ENCODE assay signal across 27 cellular contexts in genomic region chr2:27885656-27886055, GRCh38. TPM values are rescaled to one million over a fixed set of nuclear protein-coding genes. Genes with fewer than 3 reads are reported as not detected.
DNase-seq lines count a peak whose midpoint lies in the region; ATAC-seq, FAIRE-seq and TF ChIP-seq lines count a peak whose summit lies in the region.
"Had no signal": no experiment of that assay in that cellular context is flagged by ENCODE, and none has a peak within 500 bp of the region (broad histone marks: within the 10 kb centered on the region; RNA-seq: fewer than 3 reads in every experiment).

No MANE protein-coding gene starts in this region.

- H3K9me3 ChIP-seq in keratinocyte (ENCODE audit: control insufficient read depth, low read depth, low read length) (no peaks in the 10 kb centered on the region), smooth muscle cell (replicated peaks; ENCODE audit: low read depth) (no peaks in the 10 kb centered on the region), ovary (no peaks in the 10 kb centered on the region)
- H3K9me3 ChIP-seq: testis had no signal

- H3K4me2 ChIP-seq in keratinocyte (ENCODE audit: control insufficient read depth, extremely low read depth, insufficient read depth, low read depth, low read length) (peak overlapping the region; percentile 20), smooth muscle cell (no peak overlapping the region)
- H3K4me2 ChIP-seq: GM23338 had no signal

- TF ChIP-seq EP300 in ovary (IDR thresholded peaks at IDR 0.05): no peak

- intact Hi-C loops in ovary (cut with DNase I): loop anchor here in 1 of 4 donors (10.0 kb wide), 1 partner anchor 171 kb away; no protein-coding TSS in a partner anchor

- dilution Hi-C loops in keratinocyte (cut with MboI; ENCODE audit: extremely low pct_ligation_motif_present, low sequenced_read_pairs): no loop called here

- no peaks in the 10 kb centered on the region for H3K27me3 ChIP-seq in keratinocyte (ENCODE audit: control insufficient read depth, extremely low read depth, insufficient read depth, low read length)
- no peaks in the 10 kb centered on the region for H3K27me3 ChIP-seq in smooth muscle cell (ENCODE audit: low read depth)
- no peaks in the 10 kb centered on the region for H3K27me3 ChIP-seq in ovary
- H3K27me3 ChIP-seq: testis had no signal

- H2AFZ ChIP-seq in keratinocyte (ENCODE audit: control insufficient read depth, low read length) (peak overlapping the region; percentile 67), smooth muscle cell (ENCODE audit: low read depth) (no peak overlapping the region)
- H2AFZ ChIP-seq: GM23338 had no signal

- TF ChIP-seq CTCF in cardiac fibroblast (IDR thresholded peaks at IDR 0.05; ENCODE audit: low read depth, low read length) (no peak), keratinocyte (optimal IDR thresholded peaks at IDR 0.05 in 1 of 3, IDR thresholded peaks at IDR 0.05 in 1 of 3, conservative IDR thresholded peaks at IDR 0.05 in 1 of 3; ENCODE audit: extremely low read depth in 1 of 3, insufficient read depth in 2 of 3, low read length in 3 of 3) (no peak), smooth muscle cell (IDR thresholded peaks at IDR 0.05; ENCODE audit: borderline replicate concordance, insufficient read depth, poor library complexity, severe bottlenecking) (no peak), ovary (IDR thresholded peaks at IDR 0.05) (no peak)

- no peak for ATAC-seq in GM18520 (IDR thresholded peaks at IDR 0.05; ENCODE audit: unreplicated experiment)
- no peak for ATAC-seq in HG02981 (IDR thresholded peaks at IDR 0.05; ENCODE audit: unreplicated experiment)
- ATAC-seq: activated CD4-positive, CD25-positive, alpha-beta regulatory T cell treated with anti-CD3 and anti-CD28 coated beads, Interleukin-2, amount 50 U/mL, for 24 hours; GM23338; left ventricle myocardium superior; natural killer cell treated with Interleukin-12 subunit alpha and Interleukin-12 subunit beta and Interleukin-15 and Interleukin-18, amount 100 ng/mL, for 72 hours; sciatic nerve had no signal

- no peaks in the 10 kb centered on the region for H3K9me1 ChIP-seq in keratinocyte (ENCODE audit: control insufficient read depth, extremely low read depth, insufficient read depth, low read length)

- H3F3A ChIP-seq in smooth muscle cell (ENCODE audit: low read depth): no peaks in the 10 kb centered on the region

- H3K4me1 ChIP-seq in keratinocyte (ENCODE audit: control insufficient read depth, extremely low read depth, insufficient read depth, low read length) (peaks cover 18% of the 10 kb centered on the region), smooth muscle cell (ENCODE audit: low read depth) (peaks cover 6% of the 10 kb centered on the region), ovary (ENCODE audit: insufficient read depth) (peaks cover 1% of the 10 kb centered on the region)

- H3K36me3 ChIP-seq in keratinocyte (ENCODE audit: control insufficient read depth in 2 of 2, extremely low read depth in 1 of 2, insufficient read depth in 2 of 2, low read length in 2 of 2) (no peaks in the 10 kb centered on the region), smooth muscle cell (ENCODE audit: low read depth) (peaks cover 3% of the 10 kb centered on the region), ovary (no peaks in the 10 kb centered on the region)

- H3K4me3 ChIP-seq in cardiac fibroblast (replicated peaks in 1 of 2; ENCODE audit: low read depth in 2 of 2, low read length in 2 of 2) (no peak overlapping the region), keratinocyte (ENCODE audit: control insufficient read depth in 2 of 3, extremely low read depth in 1 of 3, insufficient read depth in 2 of 3, low read depth in 1 of 3, low read length in 3 of 3) (no peak overlapping the region), smooth muscle cell (no peak overlapping the region), ovary (no peak overlapping the region)
- H3K4me3 ChIP-seq: GM23338, testis had no signal

- H3K9ac ChIP-seq in keratinocyte (ENCODE audit: control insufficient read depth, extremely low read depth, insufficient read depth, low read length): no peak overlapping the region
- no peak overlapping the region for H3K9ac ChIP-seq in smooth muscle cell (ENCODE audit: low read depth)

- H4K20me1 ChIP-seq in keratinocyte (ENCODE audit: control insufficient read depth, extremely low read depth, insufficient read depth, low read length) (no peaks in the 10 kb centered on the region), smooth muscle cell (ENCODE audit: low read depth) (no peaks in the 10 kb centered on the region)

- DNase-seq in HCEC 1CT: peak; percentile 46
- peak; percentile 29 to 55 for DNase-seq in cardiac fibroblast (ENCODE audit: low read depth in 2 of 2)
- no peak for DNase-seq in keratinocyte (ENCODE audit: low read depth, low spot score)
- DNase-seq in smooth muscle cell (lab: John Stamatoyannopoulos, UW; ENCODE audit: unreplicated experiment): no peak
- DNase-seq in ovary: no peak
- DNase-seq: activated CD4-positive, alpha-beta memory T cell treated with anti-CD3 and anti-CD28 coated beads for 36 hours; activated CD8-positive, alpha-beta memory T cell treated with anti-CD3 and anti-CD28 coated beads, Interleukin-2, amount 50 U/mL, for 48 hours; activated naive CD4-positive, alpha-beta T cell treated with anti-CD3 and anti-CD28 coated beads, Interleukin-2, amount 10 ng/mL, durations not matched to agents 7 days and 5 days; CD4-positive, CD25-positive, alpha-beta regulatory T cell; cortex of kidney; endodermal cell; left ventricle myocardium superior; NCI-H1048; NCI-H187 treated with DMSO at 0.1 percent for 48 hours; NCI-H526 treated with DMSO at 0.1 percent for 48 hours; SIG-M5; stimulated activated CD4-positive, alpha-beta T cell treated with anti-CD3 and anti-CD28 coated beads, Interleukin-15, amount 100 ng/mL, for 24 hours; stimulated activated naive CD4-positive, alpha-beta T cell treated with Interleukin-2 at 50 U/mL for 16 hours; testis had no signal

- H3K79me2 ChIP-seq in keratinocyte (ENCODE audit: control insufficient read depth, insufficient read depth, low read length) (peaks cover 3% of the 10 kb centered on the region), smooth muscle cell (ENCODE audit: low read depth) (no peaks in the 10 kb centered on the region)

- H3K27ac ChIP-seq in keratinocyte (ENCODE audit: control insufficient read depth, insufficient read depth, low read length) (peak overlapping the region; percentile 19), smooth muscle cell (ENCODE audit: low read depth) (peak overlapping the region; percentile 33), ovary (no peak overlapping the region)
- H3K27ac ChIP-seq: testis had no signal

- TF ChIP-seq POLR2A in ovary (IDR thresholded peaks at IDR 0.05): no peak

- whole genome bisulfite sequencing in smooth muscle cell (ENCODE audit: low lambda C conversion rate): 63% methylated on average over 1 of the region's 1 CpG
- 5 to 31% (median 14%) methylated on average over 1 of the region's 1 CpG for WGBS in ovary, 3 donors

- no peak for FAIRE-seq in keratinocyte (lab: Jason Lieb, UNC)
- FAIRE-seq: GM12892, urothelium cell line had no signal

RNA-seq across cellular contexts. Expression of gene RBKS, which starts 4.5 kb away (rescaled TPM):
- polyA plus RNA-seq in keratinocyte (1.5 to 1.9 TPM (median 1.8 TPM) in 3 replicates), smooth muscle cell (1.7 and 3.3 TPM in 2 replicates), ovary (1 to 10 TPM; 2.4 to 6.9 TPM)
- 0.31 TPM for polyA plus RNA-seq in keratinocyte (2011; ENCODE audit: low read depth)
- 2.0 and 2.3 TPM in 2 replicates for polyA plus RNA-seq in keratinocyte (2011; cell fraction: cytosol; rRNA removed)
- 1.7 and 2.5 TPM in 2 replicates for polyA plus RNA-seq in keratinocyte (2011; cell fraction: nucleus; rRNA removed)
- 1.4 and 1.6 TPM in 2 replicates for polyA plus RNA-seq in keratinocyte (2012; ENCODE audit: low replicate concordance)
- polyA minus RNA-seq in keratinocyte: 0.30 to 2.2 TPM (median 1.1 TPM) in 3 replicates
- polyA minus RNA-seq in keratinocyte (2011; cell fraction: cytosol; rRNA and poly(A)+ RNA removed): not detected
- polyA minus RNA-seq in keratinocyte (2011; cell fraction: nucleus; rRNA and poly(A)+ RNA removed): 1.4 and 1.7 TPM in 2 replicates
- total RNA-seq in smooth muscle cell (0.13 and 1.0 TPM in 2 replicates), ovary (10 to 100 TPM in 1 of 7 donors, 1 to 10 TPM in 6; 1.9 to 32.9 (median 4.0) TPM)

RNA-seq across cellular contexts. Expression of gene BABAM2, which starts 4.9 kb away (rescaled TPM):
- polyA plus RNA-seq in keratinocyte (24.3 to 30.3 TPM (median 29.8 TPM) in 3 replicates), smooth muscle cell (26.5 and 35.2 TPM in 2 replicates), ovary (10 to 100 TPM; 22.0 to 96.7 TPM)
- polyA plus RNA-seq in keratinocyte (2011; ENCODE audit: low read depth): 5.8 TPM
- 29.7 and 48.3 TPM in 2 replicates for polyA plus RNA-seq in keratinocyte (2011; cell fraction: cytosol; rRNA removed)
- 29.3 and 30.2 TPM in 2 replicates for polyA plus RNA-seq in keratinocyte (2011; cell fraction: nucleus; rRNA removed)
- 28.1 and 29.8 TPM in 2 replicates for polyA plus RNA-seq in keratinocyte (2012; ENCODE audit: low replicate concordance)
- polyA minus RNA-seq in keratinocyte: 16.4 to 31.4 TPM (median 28.3 TPM) in 3 replicates
- polyA minus RNA-seq in keratinocyte (2011; cell fraction: cytosol; rRNA and poly(A)+ RNA removed): 17.6 TPM
- polyA minus RNA-seq in keratinocyte (2011; cell fraction: nucleus; rRNA and poly(A)+ RNA removed): 20.4 and 55.5 TPM in 2 replicates
- total RNA-seq in smooth muscle cell (29.1 and 39.3 TPM in 2 replicates), ovary (10 to 100 TPM; 24.2 to 51.3 (median 46.8) TPM)

Comparison
In these comparisons a context has a peak if more than half of its experiments do, and no peak if none do; other contexts are left out.
1. DNase-seq: peak in HCEC 1CT (single experiment) and cardiac fibroblast (2 of 2); none in keratinocyte (single experiment), smooth muscle cell (single experiment) and ovary (0 of 5).
2. H3K27ac ChIP-seq: peak in keratinocyte (single experiment) and smooth muscle cell (single experiment); none in ovary (0 of 2).